ENCODE assay signal across 1 cellular context in the genomic region with DNA sequence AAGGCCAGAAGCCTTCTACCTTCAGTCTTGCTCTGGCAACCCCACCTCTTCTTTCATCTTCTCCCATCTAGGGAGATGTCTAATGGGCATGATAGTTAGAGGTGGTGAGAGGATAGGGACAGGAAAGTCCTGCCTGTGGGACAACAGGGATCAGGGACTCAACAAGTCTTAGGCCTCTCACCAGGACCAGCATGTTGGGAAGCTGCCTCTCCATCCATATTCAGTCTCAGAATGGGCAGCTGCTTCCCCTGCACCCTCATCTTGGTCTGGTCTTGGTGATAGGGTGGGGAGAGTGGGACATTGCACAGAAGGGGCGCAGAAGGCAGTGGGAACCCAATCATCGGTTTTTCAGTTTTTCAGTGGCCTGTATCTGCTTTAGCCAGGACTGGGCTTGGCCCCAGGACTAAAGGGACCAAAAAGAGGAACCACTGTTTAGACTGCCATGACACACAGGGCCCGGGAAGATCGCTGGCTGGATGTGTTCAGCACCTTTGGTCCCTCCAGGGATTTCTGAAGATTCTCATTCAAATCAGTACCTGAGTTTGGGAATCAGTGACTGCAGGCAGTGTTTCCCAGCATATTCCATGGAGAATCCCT.
TF ChIP-seq lines count a peak whose summit lies in the region.

No MANE protein-coding gene starts in this region.

TF ChIP-seq in GM12878, 131 proteins besides CTCF, POLR2A, EP300 and RAD21:
- TF ChIP-seq, protein P1, sequence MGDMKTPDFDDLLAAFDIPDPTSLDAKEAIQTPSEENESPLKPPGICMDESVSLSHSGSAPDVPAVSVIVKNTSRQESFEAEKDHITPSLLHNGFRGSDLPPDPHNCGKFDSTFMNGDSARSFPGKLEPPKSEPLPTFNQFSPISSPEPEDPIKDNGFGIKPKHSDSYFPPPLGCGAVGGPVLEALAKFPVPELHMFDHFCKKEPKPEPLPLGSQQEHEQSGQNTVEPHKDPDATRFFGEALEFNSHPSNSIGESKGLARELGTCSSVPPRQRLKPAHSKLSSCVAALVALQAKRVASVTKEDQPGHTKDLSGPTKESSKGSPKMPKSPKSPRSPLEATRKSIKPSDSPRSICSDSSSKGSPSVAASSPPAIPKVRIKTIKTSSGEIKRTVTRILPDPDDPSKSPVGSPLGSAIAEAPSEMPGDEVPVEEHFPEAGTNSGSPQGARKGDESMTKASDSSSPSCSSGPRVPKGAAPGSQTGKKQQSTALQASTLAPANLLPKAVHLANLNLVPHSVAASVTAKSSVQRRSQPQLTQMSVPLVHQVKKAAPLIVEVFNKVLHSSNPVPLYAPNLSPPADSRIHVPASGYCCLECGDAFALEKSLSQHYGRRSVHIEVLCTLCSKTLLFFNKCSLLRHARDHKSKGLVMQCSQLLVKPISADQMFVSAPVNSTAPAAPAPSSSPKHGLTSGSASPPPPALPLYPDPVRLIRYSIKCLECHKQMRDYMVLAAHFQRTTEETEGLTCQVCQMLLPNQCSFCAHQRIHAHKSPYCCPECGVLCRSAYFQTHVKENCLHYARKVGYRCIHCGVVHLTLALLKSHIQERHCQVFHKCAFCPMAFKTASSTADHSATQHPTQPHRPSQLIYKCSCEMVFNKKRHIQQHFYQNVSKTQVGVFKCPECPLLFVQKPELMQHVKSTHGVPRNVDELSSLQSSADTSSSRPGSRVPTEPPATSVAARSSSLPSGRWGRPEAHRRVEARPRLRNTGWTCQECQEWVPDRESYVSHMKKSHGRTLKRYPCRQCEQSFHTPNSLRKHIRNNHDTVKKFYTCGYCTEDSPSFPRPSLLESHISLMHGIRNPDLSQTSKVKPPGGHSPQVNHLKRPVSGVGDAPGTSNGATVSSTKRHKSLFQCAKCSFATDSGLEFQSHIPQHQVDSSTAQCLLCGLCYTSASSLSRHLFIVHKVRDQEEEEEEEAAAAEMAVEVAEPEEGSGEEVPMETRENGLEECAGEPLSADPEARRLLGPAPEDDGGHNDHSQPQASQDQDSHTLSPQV (IDR thresholded peaks at IDR 0.05), result no peak
- no peak for TF ChIP-seq SMAD5 (IDR thresholded peaks at IDR 0.05; ENCODE audit: low read depth)
- peak; percentile 30; the same call in 1 of the 2 replicates for TF ChIP-seq SPI1 (IDR thresholded peaks at IDR 0.05; ENCODE audit: borderline replicate concordance, insufficient read depth, low read depth, low read length)
